In genomic region chr12:22904485-22904884, GRCh38 we compare ENCODE assay signal across 9 cellular contexts.
"Had no signal": no experiment of that assay in that cellular context is flagged by ENCODE, and none has a peak within 500 bp of the region (broad histone marks: within the 10 kb centered on the region; RNA-seq: fewer than 3 reads in every experiment).

No MANE protein-coding gene starts in this region.

- H3K36me3 ChIP-seq: HAP-1 had no signal

- H3K4me3 ChIP-seq: GM23338, HAP-1, K562 had no signal

- H3K4me3 Mint-ChIP-seq: GM23338 had no signal

- H3K27ac ChIP-seq: HL-60 had no signal

- H2AFZ ChIP-seq: GM23338 had no signal

- DNase-seq: IMR-90, KG1 had no signal

- H3K9me3 ChIP-seq: HAP-1 had no signal

- ATAC-seq: GM23338, HCT116, K562 had no signal

- FAIRE-seq: H1, H54, K562 had no signal

- H3K4me2 ChIP-seq: GM23338 had no signal

- H3K27ac Mint-ChIP-seq: GM23338 had no signal
